ENCODE assay signal across 16 cellular contexts in the genomic region with DNA sequence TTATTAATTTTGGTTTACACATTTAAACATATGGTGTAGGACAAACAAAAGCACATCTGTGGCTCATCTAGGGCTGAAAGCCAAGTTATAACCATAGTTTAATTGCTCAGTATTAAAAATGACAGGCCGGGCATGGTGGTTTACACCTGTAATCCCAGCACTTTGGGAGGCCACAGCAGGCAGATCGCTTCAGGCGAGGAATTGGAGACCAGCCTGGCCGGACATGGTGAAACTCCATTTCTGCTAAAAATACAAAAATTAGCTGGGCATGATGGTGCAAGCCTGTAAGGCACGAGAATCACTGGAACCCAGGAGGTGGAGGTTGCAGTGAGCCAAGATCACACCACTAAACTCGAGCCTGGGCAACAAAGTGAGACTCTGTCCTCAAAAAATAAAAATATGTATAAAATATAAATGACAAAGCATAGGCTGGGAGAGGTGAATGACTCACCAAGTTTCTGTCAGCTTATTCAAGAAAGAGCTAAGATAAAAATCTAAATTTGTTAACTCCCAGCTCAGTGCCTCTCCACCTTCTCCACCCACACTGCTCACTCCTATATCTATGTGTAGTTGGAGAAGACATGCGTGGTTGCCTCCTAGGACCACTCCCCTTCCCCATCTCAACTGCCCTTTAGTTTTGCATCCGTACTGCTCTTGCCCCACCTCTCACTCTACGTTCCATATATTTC.
"Had no signal": no experiment of that assay in that cellular context is flagged by ENCODE, and none has a peak within 500 bp of the region (broad histone marks: within the 10 kb centered on the region; RNA-seq: fewer than 3 reads in every experiment).

No MANE protein-coding gene starts in this region.

- H3K27ac Mint-ChIP-seq: activated B cell treated with CpG ODN at 0.5 μM for 24 hours; activated CD8-positive, alpha-beta T cell treated with anti-CD3 and anti-CD28 coated beads for 36 hours; neural progenitor cell had no signal

- DNase-seq: activated B cell treated with CpG ODN at 0.5 μM for 24 hours; activated CD4-positive, alpha-beta T cell treated with anti-CD3 and anti-CD28 coated beads for 48 hours; activated CD8-positive, alpha-beta T cell treated with anti-CD3 and anti-CD28 coated beads for 36 hours; activated effector memory CD4-positive, alpha-beta T cell treated with Interleukin-2 at 50 U/mL for 16 hours; activated naive CD4-positive, alpha-beta T cell treated with anti-CD3 and anti-CD28 coated beads, Interleukin-2, amount 50 U/mL, for 16 hours; activated T-cell treated with anti-CD3 and anti-CD28 coated beads, Interleukin-2, amount 50 U/mL, for 4 hours; amniotic stem cell; central memory CD4-positive, alpha-beta T cell; cortex of kidney; effector memory CD4-positive, alpha-beta T cell; islet precursor cell; sigmoid colon; stimulated activated CD4-positive, alpha-beta T cell treated with anti-CD3 and anti-CD28 coated beads, Interleukin-1b, Interleukin-23, amount 100 ng/mL, for 48 hours; thyroid gland had no signal

- H3K27me3 Mint-ChIP-seq: activated B cell treated with CpG ODN at 0.5 μM for 24 hours had no signal

- H3K36me3 Mint-ChIP-seq: neural progenitor cell had no signal

- H3K36me3 ChIP-seq: neural progenitor cell, sigmoid colon, thyroid gland had no signal

- H3K4me1 ChIP-seq: neural progenitor cell, sigmoid colon, thyroid gland had no signal

- H3K9me3 ChIP-seq: sigmoid colon, thyroid gland had no signal

- H3K4me1 Mint-ChIP-seq: activated B cell treated with CpG ODN at 0.5 μM for 24 hours, neural progenitor cell had no signal

- H3K4me2 ChIP-seq: neural progenitor cell had no signal

- ATAC-seq: activated CD8-positive, alpha-beta T cell treated with anti-CD3 and anti-CD28 coated beads for 36 hours; activated T-cell treated with anti-CD3 and anti-CD28 coated beads, Interleukin-2, amount 50 U/mL, for 4 hours; left lobe of liver had no signal

- H3K9ac ChIP-seq: neural progenitor cell had no signal

- H3K27ac ChIP-seq: neural progenitor cell, sigmoid colon, thyroid gland had no signal

- H3K4me3 ChIP-seq: neural progenitor cell, sigmoid colon, thyroid gland had no signal

- H2AFZ ChIP-seq: neural progenitor cell had no signal

- H3K4me3 Mint-ChIP-seq: activated B cell treated with CpG ODN at 0.5 μM for 24 hours; activated CD8-positive, alpha-beta T cell treated with anti-CD3 and anti-CD28 coated beads for 36 hours; activated T-cell treated with anti-CD3 and anti-CD28 coated beads, Interleukin-2, amount 50 U/mL, for 4 hours; neural progenitor cell had no signal

- H3K27me3 ChIP-seq: neural progenitor cell, sigmoid colon, thyroid gland had no signal

- H3K9me3 Mint-ChIP-seq: neural progenitor cell had no signal
